ENCODE assay signal across 9 cellular contexts in the genomic region with DNA sequence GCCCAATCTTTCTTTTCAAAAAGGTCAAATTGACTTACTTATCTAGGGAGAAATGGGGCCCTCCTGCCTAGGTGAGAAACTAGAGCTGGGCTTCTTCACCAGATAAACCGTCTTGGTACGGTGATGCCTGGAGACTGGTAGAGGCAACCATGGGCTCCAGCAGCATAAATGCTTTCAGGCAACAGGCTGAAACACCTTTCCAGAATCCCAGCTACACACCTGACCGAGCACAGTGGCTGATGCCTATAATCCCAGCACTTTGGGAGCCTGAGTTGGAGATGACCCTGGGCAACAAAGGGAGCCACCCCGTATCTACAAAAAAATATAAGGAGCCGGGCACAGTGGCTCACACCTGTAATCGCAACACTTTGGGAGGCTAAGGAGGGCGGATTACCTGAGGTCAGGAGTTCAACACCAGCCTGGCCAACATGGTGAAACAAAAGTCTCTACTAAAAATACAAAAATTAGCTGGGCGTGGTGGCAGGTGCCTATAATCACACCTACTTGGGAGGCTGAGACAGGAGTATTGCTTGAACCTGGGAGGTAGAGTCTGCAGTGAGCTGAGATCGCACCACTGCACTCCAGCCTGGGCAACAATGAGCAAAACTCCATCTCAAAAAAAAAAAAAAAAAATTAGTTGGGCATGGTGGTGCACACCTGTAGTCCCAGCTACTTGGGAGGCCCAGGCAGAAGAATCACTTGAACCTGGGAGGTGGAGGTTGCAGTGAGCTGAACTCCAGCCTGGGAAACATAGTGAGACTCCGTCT. TPM values are rescaled to one million over a fixed set of nuclear protein-coding genes. Genes with fewer than 3 reads are reported as not detected.
DNase-seq lines count a peak whose midpoint lies in the region; ATAC-seq and TF ChIP-seq lines count a peak whose summit lies in the region.
"Had no signal": no experiment of that assay in that cellular context is flagged by ENCODE, and none has a peak within 500 bp of the region (broad histone marks: within the 10 kb centered on the region; RNA-seq: fewer than 3 reads in every experiment).

No MANE protein-coding gene starts in this region.

- H3K4me3 Mint-ChIP-seq in WTC11 (no peak overlapping the region), glutamatergic neuron (ENCODE audit: unreplicated experiment) (no peak overlapping the region)
- H3K4me3 Mint-ChIP-seq: memory B cell, nephron progenitor cell had no signal

- intact Hi-C loops in posterior vena cava (cut with DNase I) = loop anchor here (10.0 kb wide), 2 partner anchors 53 to 143 kb away; partner anchors contain the start of gene FLOT2 (in 1 of the 2)

- no peak for TF ChIP-seq CTCF in WTC11 (IDR thresholded peaks at IDR 0.05)
- TF ChIP-seq CTCF in glutamatergic neuron (IDR thresholded peaks at IDR 0.05; ENCODE audit: partially characterized antibody, unreplicated experiment) = no peak

- H3K36me3 Mint-ChIP-seq in WTC11 = peaks cover 51% of the 10 kb centered on the region
- H3K36me3 Mint-ChIP-seq in glutamatergic neuron (ENCODE audit: unreplicated experiment) = no peaks in the 10 kb centered on the region

- H3K27me3 Mint-ChIP-seq in WTC11 (ENCODE audit: low read depth) (no peaks in the 10 kb centered on the region), glutamatergic neuron (ENCODE audit: unreplicated experiment) (peaks cover 17% of the 10 kb centered on the region)
- H3K27me3 Mint-ChIP-seq: memory B cell had no signal

- CTCF ChIA-PET in WTC11 (lab: Charles Lee) = interaction anchor here (0.9 to 13.9 kb wide), 12 partner anchors 9 to 372 kb away, joined by 3 to 541 read pairs (median 4); partner anchors contain the start of genes NEK8, PHF12, TLCD1 and TRAF4

- H3K4me1 Mint-ChIP-seq in WTC11 = peaks cover 50% of the 10 kb centered on the region
- peaks cover 7% of the 10 kb centered on the region for H3K4me1 Mint-ChIP-seq in glutamatergic neuron (ENCODE audit: low read depth, unreplicated experiment)

- ATAC-seq in WTC11 = no peak

- POLR2A ChIA-PET in WTC11 (lab: Charles Lee) = interaction anchor here (0.6 to 13.5 kb wide), 5 partner anchors 9 to 76 kb away, joined by 3 to 310 read pairs (median 4); partner anchors contain the start of genes NEK8 and TLCD1

- H3K27ac Mint-ChIP-seq in WTC11 (no peak overlapping the region), glutamatergic neuron (ENCODE audit: unreplicated experiment) (no peak overlapping the region)

- H3K9me3 Mint-ChIP-seq in WTC11 (no peaks in the 10 kb centered on the region), glutamatergic neuron (ENCODE audit: unreplicated experiment) (peaks cover 12% of the 10 kb centered on the region)
- H3K9me3 Mint-ChIP-seq: memory B cell, nephron progenitor cell had no signal

- DNase-seq in WTC11 (ENCODE audit: low spot score) (no peak), posterior vena cava (ENCODE audit: low spot score) (peak; percentile 18), glutamatergic neuron (no peak)
- DNase-seq: activated gamma-delta T cell treated with Interleukin-2 at 50 U/mL for 16 hours, cortex of kidney, NCI-H1092 treated with DMSO at 0.1 percent for 48 hours, nephron progenitor cell, retina had no signal

TF ChIP-seq in WTC11, 78 proteins besides CTCF, POLR2A, EP300 and RAD21:
- no peak for TF ChIP-seq ATF6 (CRISPR knock-in tag; IDR thresholded peaks at IDR 0.05)
- 0 out of 2 replicates have a peak, but pooled peaks have one; percentile 43 for TF ChIP-seq ZNF671 (CRISPR knock-in tag; IDR thresholded peaks at IDR 0.05)
TF ChIP-seq in WTC11: peak in this region for 1.

RNA-seq across cellular contexts. Expression of gene TRAF4, which starts 8.0 kb away (rescaled TPM):
- total RNA-seq in WTC11 (2021) = 192 to 268 TPM (median 192 TPM) in 3 replicates
- total RNA-seq in posterior vena cava = 10 to 100 TPM; 10.2 to 10.8 TPM
- 373 TPM for total RNA-seq in glutamatergic neuron (ENCODE audit: unreplicated experiment)

RNA-seq across cellular contexts. Expression of gene NEK8, which starts 23.2 kb away (rescaled TPM):
- total RNA-seq in WTC11 (2021) = 17.9 to 25.0 TPM (median 18.6 TPM) in 3 replicates
- 1 to 10 TPM; 2.3 TPM for total RNA-seq in posterior vena cava
- total RNA-seq in glutamatergic neuron (ENCODE audit: unreplicated experiment) = 5.9 TPM

RNA-seq across cellular contexts. Expression of gene TLCD1, which starts 25.8 kb away (rescaled TPM):
- total RNA-seq in WTC11 (2021) = 36.0 to 41.2 TPM (median 36.5 TPM) in 3 replicates
- total RNA-seq in posterior vena cava = 1 to 10 TPM; 2.2 to 3.1 TPM
- 8.2 TPM for total RNA-seq in glutamatergic neuron (ENCODE audit: unreplicated experiment)

RNA-seq across cellular contexts. Expression of gene RPL23A, which starts 32.0 kb away (rescaled TPM):
- total RNA-seq in WTC11 (2021) (1,832 to 2,055 TPM (median 2,048 TPM) in 3 replicates), posterior vena cava (100 to 1,000 TPM; 981 to 999 TPM), glutamatergic neuron (ENCODE audit: unreplicated experiment) (627 TPM)

RNA-seq across cellular contexts. Expression of gene RAB34, which starts 34.1 kb away (rescaled TPM):
- total RNA-seq in WTC11 (2021) = 153 to 181 TPM (median 162 TPM) in 3 replicates
- total RNA-seq in posterior vena cava = 10 to 100 TPM; 75.0 to 90.2 TPM
- 54.3 TPM for total RNA-seq in glutamatergic neuron (ENCODE audit: unreplicated experiment)

Comparison
In these comparisons a context has a peak if more than half of its experiments do, and no peak if none do; other contexts are left out.
1. RNA of gene TRAF4, which starts 8.0 kb away (total RNA-seq): 373 TPM in glutamatergic neuron (single experiment) and 192 to 268 TPM in WTC11; 10.2 to 10.8 TPM in posterior vena cava; every median in the first group is over 10 times any median in the second.